ENCODE assay signal across 17 cellular contexts in the genomic region with DNA sequence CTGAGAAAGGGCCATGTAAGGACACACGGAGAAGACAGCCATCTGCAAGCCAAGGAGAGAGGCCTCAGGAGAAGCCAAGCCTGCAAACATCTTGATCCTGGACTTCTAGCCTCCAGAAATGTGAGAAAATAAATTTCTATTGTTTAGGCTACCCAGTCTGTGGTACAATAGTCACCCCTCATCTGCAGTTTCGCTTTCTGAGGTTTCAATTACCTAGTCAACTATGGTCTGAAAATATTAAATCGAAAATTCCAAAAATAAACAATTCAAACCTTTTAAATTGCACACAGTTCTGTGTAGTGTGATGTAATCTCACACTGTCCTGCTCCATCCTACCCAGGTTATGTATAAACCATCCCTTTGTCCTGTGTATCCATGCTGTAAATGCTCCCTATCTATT. TPM values are rescaled to one million over a fixed set of nuclear protein-coding genes. Genes with fewer than 3 reads are reported as not detected.
DNase-seq lines count a peak whose midpoint lies in the region; ATAC-seq, FAIRE-seq and TF ChIP-seq lines count a peak whose summit lies in the region.
"Had no signal": no experiment of that assay in that cellular context is flagged by ENCODE, and none has a peak within 500 bp of the region (broad histone marks: within the 10 kb centered on the region; RNA-seq: fewer than 3 reads in every experiment).

No MANE protein-coding gene starts in this region.

- no peak for DNase-seq in CD8-positive, alpha-beta T cell
- no peak for DNase-seq in GM12891 (ENCODE audit: insufficient read length, low spot score)
- DNase-seq in WTC11 (ENCODE audit: low spot score), result no peak
- no peak for DNase-seq in glomerular visceral epithelial cell (ENCODE audit: extremely low spot score)
- no peak for DNase-seq in HT-29 (ENCODE audit: low spot score)
- DNase-seq in activated T-helper 1 cell treated with anti-CD3 and anti-CD28 coated beads, Interleukin-12 subunit alpha, Interleukin-12 subunit beta, Interleukin-2, Interleukin-4 antibody, amounts not matched to agents 30 ng/mL and 10 ng/mL and 1 ng/mL, durations not matched to agents 14 hours and 24 hours and 36 hours (ENCODE audit: low spot score), result no peak
- no peak for DNase-seq in head of caudate nucleus
- DNase-seq: BE2C; Caco-2; CD4-positive, alpha-beta memory T cell; GOT3; H9 had no signal

- POLR2A ChIA-PET in CD8-positive, alpha-beta T cell (lab: Charles Lee), result no interaction called here
- POLR2A ChIA-PET in WTC11 (lab: Charles Lee), result no interaction called here

- intact Hi-C loops in CD8-positive, alpha-beta T cell (cut with DNase I, micrococcal nuclease), result loop anchor here in 1 of 2 experiments (10.0 kb wide), 1 partner anchor 244 kb away; no protein-coding TSS in a partner anchor
- intact Hi-C loops in activated T-helper 1 cell treated with anti-CD3 and anti-CD28 coated beads, Interleukin-12 subunit alpha, Interleukin-12 subunit beta, Interleukin-2, Interleukin-4 antibody, amounts not matched to agents 30 ng/mL and 10 ng/mL and 1 ng/mL, durations not matched to agents 14 hours and 24 hours and 36 hours (cut with micrococcal nuclease), result loop anchor here (10.0 kb wide), 2 partner anchors 196 to 394 kb away; no protein-coding TSS in a partner anchor
- intact Hi-C loops in head of caudate nucleus (cut with DNase I), result loop anchor here (10.0 kb wide), 1 partner anchor 384 kb away; no protein-coding TSS in a partner anchor

- peaks cover 45% of the 10 kb centered on the region for H3K36me3 Mint-ChIP-seq in CD8-positive, alpha-beta T cell
- H3K36me3 Mint-ChIP-seq in WTC11, result peaks cover 12% of the 10 kb centered on the region
- H3K36me3 Mint-ChIP-seq in activated T-helper 1 cell treated with anti-CD3 and anti-CD28 coated beads, Interleukin-12 subunit alpha, Interleukin-12 subunit beta, Interleukin-2, Interleukin-4 antibody, amounts not matched to agents 30 ng/mL and 10 ng/mL and 1 ng/mL, durations not matched to agents 14 hours and 24 hours and 36 hours (ENCODE audit: low read depth), result peaks cover 19% of the 10 kb centered on the region

- TF ChIP-seq POLR2A in GM12891 (IDR thresholded peaks at IDR 0.05; ENCODE audit: low read depth, low read length), result no peak

- peaks cover 53% of the 10 kb centered on the region for H3K4me1 Mint-ChIP-seq in CD8-positive, alpha-beta T cell (ENCODE audit: low read depth)
- H3K4me1 Mint-ChIP-seq in WTC11, result peaks cover 36% of the 10 kb centered on the region
- H3K4me1 Mint-ChIP-seq in activated T-helper 1 cell treated with anti-CD3 and anti-CD28 coated beads, Interleukin-12 subunit alpha, Interleukin-12 subunit beta, Interleukin-2, Interleukin-4 antibody, amounts not matched to agents 30 ng/mL and 10 ng/mL and 1 ng/mL, durations not matched to agents 14 hours and 24 hours and 36 hours (ENCODE audit: low read depth), result peaks cover 17% of the 10 kb centered on the region

- no peak for TF ChIP-seq CTCF in CD8-positive, alpha-beta T cell (IDR thresholded peaks at IDR 0.05)
- no peak for TF ChIP-seq CTCF in WTC11 (IDR thresholded peaks at IDR 0.05)

- no peaks in the 10 kb centered on the region for H3K36me3 ChIP-seq in CD8-positive, alpha-beta T cell (ENCODE audit: insufficient read depth, low read length)
- H3K36me3 ChIP-seq: BE2C had no signal

- no peak overlapping the region for H3K27ac ChIP-seq in CD8-positive, alpha-beta T cell (ENCODE audit: low read depth, low read length)
- H3K27ac ChIP-seq: C4-2B, HL-60 had no signal

- peaks cover 4% of the 10 kb centered on the region for H3K4me1 ChIP-seq in CD8-positive, alpha-beta T cell (ENCODE audit: insufficient read depth, low read length)
- H3K4me1 ChIP-seq: BE2C, Caco-2 had no signal

- CTCF ChIA-PET in CD8-positive, alpha-beta T cell (lab: Charles Lee), result no interaction called here
- CTCF ChIA-PET in WTC11 (lab: Charles Lee), result no interaction called here

- H3K27me3 ChIP-seq in CD8-positive, alpha-beta T cell (ENCODE audit: insufficient read depth, low read length), result no peaks in the 10 kb centered on the region
- H3K27me3 ChIP-seq: BE2C had no signal

- no peaks in the 10 kb centered on the region for H3K27me3 Mint-ChIP-seq in CD8-positive, alpha-beta T cell (ENCODE audit: low read depth)
- no peaks in the 10 kb centered on the region for H3K27me3 Mint-ChIP-seq in WTC11 (ENCODE audit: low read depth)
- H3K27me3 Mint-ChIP-seq in activated T-helper 1 cell treated with anti-CD3 and anti-CD28 coated beads, Interleukin-12 subunit alpha, Interleukin-12 subunit beta, Interleukin-2, Interleukin-4 antibody, amounts not matched to agents 30 ng/mL and 10 ng/mL and 1 ng/mL, durations not matched to agents 14 hours and 24 hours and 36 hours (ENCODE audit: insufficient read depth), result no peaks in the 10 kb centered on the region
- H3K27me3 Mint-ChIP-seq: CD4-positive, alpha-beta memory T cell had no signal

- peak overlapping the region; percentile 41 for H3K27ac Mint-ChIP-seq in CD8-positive, alpha-beta T cell
- 0 out of 2 replicates have a peak overlapping the region, but pooled peaks have one; percentile 54 for H3K27ac Mint-ChIP-seq in WTC11
- H3K27ac Mint-ChIP-seq in activated T-helper 1 cell treated with anti-CD3 and anti-CD28 coated beads, Interleukin-12 subunit alpha, Interleukin-12 subunit beta, Interleukin-2, Interleukin-4 antibody, amounts not matched to agents 30 ng/mL and 10 ng/mL and 1 ng/mL, durations not matched to agents 14 hours and 24 hours and 36 hours, result no peak overlapping the region

- no peak overlapping the region for H3K4me3 Mint-ChIP-seq in CD8-positive, alpha-beta T cell
- no peak overlapping the region for H3K4me3 Mint-ChIP-seq in WTC11
- no peak overlapping the region for H3K4me3 Mint-ChIP-seq in activated T-helper 1 cell treated with anti-CD3 and anti-CD28 coated beads, Interleukin-12 subunit alpha, Interleukin-12 subunit beta, Interleukin-2, Interleukin-4 antibody, amounts not matched to agents 30 ng/mL and 10 ng/mL and 1 ng/mL, durations not matched to agents 14 hours and 24 hours and 36 hours
- H3K4me3 Mint-ChIP-seq: CD4-positive, alpha-beta memory T cell; H9 had no signal

- no peaks in the 10 kb centered on the region for H3K9me3 ChIP-seq in CD8-positive, alpha-beta T cell (ENCODE audit: low read length)
- H3K9me3 ChIP-seq: BE2C, Caco-2 had no signal

- no peak overlapping the region for H3K4me3 ChIP-seq in CD8-positive, alpha-beta T cell (ENCODE audit: low read depth, low read length)
- H3K4me3 ChIP-seq: K562 had no signal

- H3K9me3 Mint-ChIP-seq in CD8-positive, alpha-beta T cell, result no peaks in the 10 kb centered on the region
- no peaks in the 10 kb centered on the region for H3K9me3 Mint-ChIP-seq in WTC11
- H3K9me3 Mint-ChIP-seq in activated T-helper 1 cell treated with anti-CD3 and anti-CD28 coated beads, Interleukin-12 subunit alpha, Interleukin-12 subunit beta, Interleukin-2, Interleukin-4 antibody, amounts not matched to agents 30 ng/mL and 10 ng/mL and 1 ng/mL, durations not matched to agents 14 hours and 24 hours and 36 hours, result no peaks in the 10 kb centered on the region
- H3K9me3 Mint-ChIP-seq: CD4-positive, alpha-beta memory T cell; H9 had no signal

- no peak for ATAC-seq in CD8-positive, alpha-beta T cell
- peak; percentile 57 for ATAC-seq in HG03442 (IDR thresholded peaks at IDR 0.05; ENCODE audit: unreplicated experiment)
- no peak for ATAC-seq in WTC11
- ATAC-seq: K562 had no signal

- FAIRE-seq in GM12891 (lab: Jason Lieb, UNC), result peak; percentile 38
- FAIRE-seq: A204.1, K562 had no signal

TF ChIP-seq in GM12891, 5 proteins besides CTCF, POLR2A, EP300 and RAD21:
- no peak for TF ChIP-seq POU2F2 (IDR thresholded peaks at IDR 0.05; ENCODE audit: low read depth, low read length)
- no peak for TF ChIP-seq SPI1 (IDR thresholded peaks at IDR 0.05; ENCODE audit: low read depth, low read length)
- no peak for TF ChIP-seq POLR2AphosphoS5 (IDR thresholded peaks at IDR 0.05; ENCODE audit: low read depth, low read length)
- TF ChIP-seq PAX5 (IDR thresholded peaks at IDR 0.05; ENCODE audit: insufficient read depth, low read length, severe bottlenecking), result no peak
- no peak for TF ChIP-seq TAF1 (IDR thresholded peaks at IDR 0.05; ENCODE audit: low read depth, low read length)

TF ChIP-seq in WTC11, 78 proteins besides CTCF, POLR2A, EP300 and RAD21 (continues in another document):
- TF ChIP-seq ZNF416 (CRISPR knock-in tag; IDR thresholded peaks at IDR 0.05), result no peak
- TF ChIP-seq SMAD4 (CRISPR knock-in tag; IDR thresholded peaks at IDR 0.05), result no peak
- no peak for TF ChIP-seq JAZF1 (CRISPR knock-in tag; IDR thresholded peaks at IDR 0.05)
- no peak for TF ChIP-seq TEAD1 (CRISPR knock-in tag; IDR thresholded peaks at IDR 0.05)
- no peak for TF ChIP-seq GRHL2 (CRISPR knock-in tag; IDR thresholded peaks at IDR 0.05; ENCODE audit: insufficient replicate concordance, severe bottlenecking)

RNA-seq across cellular contexts. Expression of gene ZNF644, which starts 52.6 kb away (rescaled TPM):
- total RNA-seq in CD8-positive, alpha-beta T cell, result 100 to 1,000 TPM; 105 to 109 TPM
- polyA plus RNA-seq in GM12891 (2012; ENCODE audit: low read depth, missing spikeins), result 8.4 TPM
- total RNA-seq in WTC11 (2021), result 71.4 to 78.1 TPM (median 74.7 TPM) in 3 replicates
- 24.1 and 26.0 TPM in 2 replicates for total RNA-seq in HT-29 (2014; rRNA removed; shearing (Covaris generic))
- total RNA-seq in activated T-helper 1 cell treated with anti-CD3 and anti-CD28 coated beads, Interleukin-12 subunit alpha, Interleukin-12 subunit beta, Interleukin-2, Interleukin-4 antibody, amounts not matched to agents 30 ng/mL and 10 ng/mL and 1 ng/mL, durations not matched to agents 14 hours and 24 hours and 36 hours, result 60.4 and 68.7 TPM in 2 replicates
